21 cellular contexts compared by ENCODE assay signal in the genomic region with DNA sequence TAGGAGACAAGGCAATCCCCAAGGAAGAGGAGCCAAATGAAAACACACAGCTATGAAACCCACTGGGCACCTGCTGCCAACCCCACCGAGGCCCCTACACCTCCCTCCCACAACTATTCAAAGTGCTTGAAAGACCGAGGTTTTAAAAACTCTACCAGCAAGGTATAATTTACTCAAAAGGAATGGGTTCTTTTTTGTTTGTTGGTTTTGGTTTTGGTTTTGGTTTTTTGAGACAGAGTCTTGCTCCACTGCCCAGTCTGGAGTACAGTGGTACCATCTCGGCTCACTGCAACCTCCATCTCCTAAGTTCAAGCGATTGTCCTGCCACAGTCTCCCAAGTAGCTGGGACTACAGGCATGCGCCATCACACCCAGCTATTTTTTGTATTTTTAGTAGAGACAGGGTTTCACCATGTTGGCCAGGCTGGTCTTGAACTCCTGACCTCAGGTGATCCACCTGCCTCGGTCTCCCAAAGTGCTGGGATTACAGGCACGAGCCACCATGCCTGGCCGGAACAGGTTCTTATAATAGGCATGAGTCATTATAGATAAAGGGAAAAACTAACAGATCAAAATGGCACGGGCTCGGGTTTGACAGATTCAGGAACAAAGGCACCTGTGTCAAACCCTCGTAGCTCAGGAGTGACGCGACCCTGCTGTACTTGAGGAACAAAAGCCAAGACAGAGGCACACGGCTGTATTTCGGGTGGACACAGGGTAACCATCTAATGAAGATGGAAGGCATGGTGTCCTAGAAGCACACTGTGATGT. TPM values are rescaled to one million over a fixed set of nuclear protein-coding genes. Genes with fewer than 3 reads are reported as not detected.
DNase-seq lines count a peak whose midpoint lies in the region; ATAC-seq and TF ChIP-seq lines count a peak whose summit lies in the region.
"Had no signal": no experiment of that assay in that cellular context is flagged by ENCODE, and none has a peak within 500 bp of the region (broad histone marks: within the 10 kb centered on the region; RNA-seq: fewer than 3 reads in every experiment).

No MANE protein-coding gene starts in this region.

- H3K27ac ChIP-seq in gastrocnemius medialis, result no peak overlapping the region
- H3K27ac ChIP-seq: esophagus muscularis mucosa, uterus had no signal

- peaks cover 70% of the 10 kb centered on the region for H3K36me3 Mint-ChIP-seq in T-helper 2 cell treated with Interferon-gamma antibody and Interleukin-4, amounts not matched to agents 5 μg/mL and 100 μg/mL, for 36 hours (ENCODE audit: low read depth)
- H3K36me3 Mint-ChIP-seq in Caco-2 (ENCODE audit: insufficient read depth, unreplicated experiment), result peaks cover 58% of the 10 kb centered on the region
- peaks cover 33% of the 10 kb centered on the region for H3K36me3 Mint-ChIP-seq in activated T-helper 1 cell treated with anti-CD3 and anti-CD28 coated beads, Interleukin-12 subunit alpha, Interleukin-12 subunit beta, Interleukin-2, Interleukin-4 antibody, amounts not matched to agents 30 ng/mL and 10 ng/mL and 1 ng/mL, durations not matched to agents 14 hours and 24 hours and 36 hours (ENCODE audit: low read depth)
- no peaks in the 10 kb centered on the region for H3K36me3 Mint-ChIP-seq in naive B cell

- no peaks in the 10 kb centered on the region for H3K27me3 ChIP-seq in Caco-2 (replicated peaks; ENCODE audit: control insufficient read depth, insufficient read depth, low read length)
- H3K27me3 ChIP-seq in gastrocnemius medialis, result no peaks in the 10 kb centered on the region
- H3K27me3 ChIP-seq: esophagus muscularis mucosa, uterus had no signal

- no peak for TF ChIP-seq POLR2A in gastrocnemius medialis (IDR thresholded peaks at IDR 0.05)

- H3K4me1 ChIP-seq in Caco-2 (peaks cover 9% of the 10 kb centered on the region), gastrocnemius medialis (no peaks in the 10 kb centered on the region)
- H3K4me1 ChIP-seq: esophagus muscularis mucosa, uterus had no signal

- TF ChIP-seq CTCF in Caco-2 (IDR thresholded peaks at IDR 0.05; ENCODE audit: insufficient read depth in 1 of 2, low read depth in 1 of 2, low read length in 1 of 2, severe bottlenecking in 1 of 2, unreplicated experiment in 1 of 2) (no peak), gastrocnemius medialis (IDR thresholded peaks at IDR 0.05 in 4 of 5, conservative IDR thresholded peaks at IDR 0.05 in 1 of 5) (no peak)

- no peaks in the 10 kb centered on the region for H3K9me3 Mint-ChIP-seq in T-helper 2 cell treated with Interferon-gamma antibody and Interleukin-4, amounts not matched to agents 5 μg/mL and 100 μg/mL, for 36 hours
- H3K9me3 Mint-ChIP-seq in Caco-2 (ENCODE audit: unreplicated experiment), result no peaks in the 10 kb centered on the region
- no peaks in the 10 kb centered on the region for H3K9me3 Mint-ChIP-seq in activated T-helper 1 cell treated with anti-CD3 and anti-CD28 coated beads, Interleukin-12 subunit alpha, Interleukin-12 subunit beta, Interleukin-2, Interleukin-4 antibody, amounts not matched to agents 30 ng/mL and 10 ng/mL and 1 ng/mL, durations not matched to agents 14 hours and 24 hours and 36 hours
- no peaks in the 10 kb centered on the region for H3K9me3 Mint-ChIP-seq in naive B cell
- H3K9me3 Mint-ChIP-seq: mesothelial cell of epicardium had no signal

- H3K4me3 ChIP-seq in Caco-2 (ENCODE audit: low read depth, low read length) (no peak overlapping the region), gastrocnemius medialis (no peak overlapping the region)
- H3K4me3 ChIP-seq: esophagus muscularis mucosa, uterus had no signal

- peak overlapping the region; percentile 41 for H3K27ac Mint-ChIP-seq in T-helper 2 cell treated with Interferon-gamma antibody and Interleukin-4, amounts not matched to agents 5 μg/mL and 100 μg/mL, for 36 hours
- peak overlapping the region; percentile 60 for H3K27ac Mint-ChIP-seq in Caco-2 (ENCODE audit: unreplicated experiment)
- peak overlapping the region; percentile 44 for H3K27ac Mint-ChIP-seq in activated T-helper 1 cell treated with anti-CD3 and anti-CD28 coated beads, Interleukin-12 subunit alpha, Interleukin-12 subunit beta, Interleukin-2, Interleukin-4 antibody, amounts not matched to agents 30 ng/mL and 10 ng/mL and 1 ng/mL, durations not matched to agents 14 hours and 24 hours and 36 hours
- H3K27ac Mint-ChIP-seq in naive B cell, result peak overlapping the region in 4 of 6 donors; percentile 16 to 85 (median 30)
- H3K27ac Mint-ChIP-seq: mesothelial cell of epicardium had no signal

- CTCF ChIA-PET in Caco-2 (lab: Charles Lee), result no interaction called here

- POLR2A ChIA-PET in Caco-2 (lab: Charles Lee), result no interaction called here

- ATAC-seq in naive B cell (ENCODE audit: low read depth in 2 of 2) (peak in 1 of 2 donors; percentile 20), gastrocnemius medialis (no peak), HG02973 (IDR thresholded peaks at IDR 0.05; ENCODE audit: unreplicated experiment) (no peak)
- ATAC-seq: activated CD4-positive, CD25-positive, alpha-beta regulatory T cell treated with anti-CD3 and anti-CD28 coated beads, Interleukin-2, amount 50 U/mL, for 24 hours; HepG2 had no signal

- no peak overlapping the region for H3K4me3 Mint-ChIP-seq in T-helper 2 cell treated with Interferon-gamma antibody and Interleukin-4, amounts not matched to agents 5 μg/mL and 100 μg/mL, for 36 hours
- H3K4me3 Mint-ChIP-seq in Caco-2 (ENCODE audit: unreplicated experiment), result no peak overlapping the region
- H3K4me3 Mint-ChIP-seq in activated T-helper 1 cell treated with anti-CD3 and anti-CD28 coated beads, Interleukin-12 subunit alpha, Interleukin-12 subunit beta, Interleukin-2, Interleukin-4 antibody, amounts not matched to agents 30 ng/mL and 10 ng/mL and 1 ng/mL, durations not matched to agents 14 hours and 24 hours and 36 hours, result no peak overlapping the region
- H3K4me3 Mint-ChIP-seq in naive B cell, result no peak overlapping the region
- H3K4me3 Mint-ChIP-seq: mesothelial cell of epicardium had no signal

- in situ Hi-C loops in G401 (cut with HindIII; ENCODE audit: low sequenced_read_pairs) (no loop called here), gastrocnemius medialis (cut with MboI; ENCODE audit: low sequenced_read_pairs in 4 of 4) (no loop called here)

- no peaks in the 10 kb centered on the region for H3K27me3 Mint-ChIP-seq in T-helper 2 cell treated with Interferon-gamma antibody and Interleukin-4, amounts not matched to agents 5 μg/mL and 100 μg/mL, for 36 hours (ENCODE audit: low read depth)
- no peaks in the 10 kb centered on the region for H3K27me3 Mint-ChIP-seq in Caco-2 (ENCODE audit: insufficient read depth, unreplicated experiment)
- H3K27me3 Mint-ChIP-seq in activated T-helper 1 cell treated with anti-CD3 and anti-CD28 coated beads, Interleukin-12 subunit alpha, Interleukin-12 subunit beta, Interleukin-2, Interleukin-4 antibody, amounts not matched to agents 30 ng/mL and 10 ng/mL and 1 ng/mL, durations not matched to agents 14 hours and 24 hours and 36 hours (ENCODE audit: insufficient read depth), result no peaks in the 10 kb centered on the region
- H3K27me3 Mint-ChIP-seq in naive B cell, result no peaks in the 10 kb centered on the region

- H3K36me3 ChIP-seq in Caco-2 (ENCODE audit: control insufficient read depth, insufficient read depth, low read length) (no peaks in the 10 kb centered on the region; the same call in 1 of the 2 replicates), gastrocnemius medialis (no peaks in the 10 kb centered on the region)
- H3K36me3 ChIP-seq: esophagus muscularis mucosa, uterus had no signal

- no TSS peak for BruUV-seq in Caco-2 (replicated peaks; lab: Mats Ljungman, UMichigan)

- H3K4me1 Mint-ChIP-seq in T-helper 2 cell treated with Interferon-gamma antibody and Interleukin-4, amounts not matched to agents 5 μg/mL and 100 μg/mL, for 36 hours (ENCODE audit: low read depth), result peaks cover 46% of the 10 kb centered on the region
- peaks cover 24% of the 10 kb centered on the region for H3K4me1 Mint-ChIP-seq in Caco-2 (ENCODE audit: low read depth, unreplicated experiment)
- H3K4me1 Mint-ChIP-seq in activated T-helper 1 cell treated with anti-CD3 and anti-CD28 coated beads, Interleukin-12 subunit alpha, Interleukin-12 subunit beta, Interleukin-2, Interleukin-4 antibody, amounts not matched to agents 30 ng/mL and 10 ng/mL and 1 ng/mL, durations not matched to agents 14 hours and 24 hours and 36 hours (ENCODE audit: low read depth), result peaks cover 48% of the 10 kb centered on the region
- H3K4me1 Mint-ChIP-seq in naive B cell, result peaks cover 31 to 66% (median 46%) of the 10 kb centered on the region in 3 donors

- intact Hi-C loops in Caco-2 (cut with micrococcal nuclease; ENCODE audit: unreplicated experiment), result no loop called here
- intact Hi-C loops in activated T-helper 1 cell treated with anti-CD3 and anti-CD28 coated beads, Interleukin-12 subunit alpha, Interleukin-12 subunit beta, Interleukin-2, Interleukin-4 antibody, amounts not matched to agents 30 ng/mL and 10 ng/mL and 1 ng/mL, durations not matched to agents 14 hours and 24 hours and 36 hours (cut with micrococcal nuclease), result no loop called here
- intact Hi-C loops in gastrocnemius medialis (cut with DNase I; ENCODE audit: low total_unique reads), result no loop called here

- no peak for DNase-seq in T-helper 2 cell treated with Interferon-gamma antibody and Interleukin-4, amounts not matched to agents 5 μg/mL and 100 μg/mL, for 36 hours (ENCODE audit: low spot score)
- DNase-seq in T-helper 2 cell (no peak), Caco-2 (no peak), naive B cell (no peak), G401 (ENCODE audit: low spot score) (no peak), gastrocnemius medialis (no peak)
- DNase-seq in activated T-helper 1 cell treated with anti-CD3 and anti-CD28 coated beads, Interleukin-12 subunit alpha, Interleukin-12 subunit beta, Interleukin-2, Interleukin-4 antibody, amounts not matched to agents 30 ng/mL and 10 ng/mL and 1 ng/mL, durations not matched to agents 14 hours and 24 hours and 36 hours (ENCODE audit: low spot score), result no peak
- DNase-seq: 8988T, amniotic stem cell, caudate nucleus, DMS 273 treated with DMSO at 0.1 percent for 48 hours, H7, NCI-H1436 treated with DMSO at 0.1 percent for 48 hours, retina, T1000, uterus had no signal

- H3K9me3 ChIP-seq in Caco-2 (no peaks in the 10 kb centered on the region), gastrocnemius medialis (no peaks in the 10 kb centered on the region)
- H3K9me3 ChIP-seq: esophagus muscularis mucosa, uterus had no signal

RNA-seq across cellular contexts. Expression of a gene that starts 40.7 kb away (rescaled TPM):
- total RNA-seq in Caco-2 (2022) (434 and 461 TPM in 2 replicates), gastrocnemius medialis (1 to 10 TPM; 2.8 to 8.7 (median 6.2) TPM)
- 531 and 535 TPM in 2 replicates for total RNA-seq in activated T-helper 1 cell treated with anti-CD3 and anti-CD28 coated beads, Interleukin-12 subunit alpha, Interleukin-12 subunit beta, Interleukin-2, Interleukin-4 antibody, amounts not matched to agents 30 ng/mL and 10 ng/mL and 1 ng/mL, durations not matched to agents 14 hours and 24 hours and 36 hours
- 100 to 1,000 TPM; 167 to 439 (median 373) TPM for polyA plus RNA-seq in naive B cell (ENCODE audit: low read depth in 6 of 6)
- 69.0 and 79.9 TPM in 2 replicates for total RNA-seq in G401 (2014; rRNA removed; shearing (Covaris generic))
